22 cellular contexts compared by ENCODE assay signal in genomic region chr11:39220501-39221230, GRCh38.
"Had no signal": no experiment of that assay in that cellular context is flagged by ENCODE, and none has a peak within 500 bp of the region (broad histone marks: within the 10 kb centered on the region; RNA-seq: fewer than 3 reads in every experiment).

No MANE protein-coding gene starts in this region.

- H3K27me3 ChIP-seq: colonic mucosa, esophagus muscularis mucosa, foreskin keratinocyte, gastroesophageal sphincter, heart left ventricle, hepatocyte, left lung had no signal

- H3K36me3 ChIP-seq: colonic mucosa, esophagus muscularis mucosa, gastroesophageal sphincter, heart left ventricle, left lung, lower lobe of right lung had no signal

- FAIRE-seq: endothelial cell of umbilical vein, frontal cortex, kidney had no signal

- H3K4me3 ChIP-seq: colonic mucosa, esophagus muscularis mucosa, gastroesophageal sphincter, heart left ventricle, hepatocyte, left lung, lower lobe of right lung, mucosa of descending colon had no signal

- H3K27ac ChIP-seq: colonic mucosa, esophagus muscularis mucosa, foreskin keratinocyte, gastroesophageal sphincter, heart left ventricle, hepatocyte, left lung, lower lobe of right lung had no signal

- H3K4me1 ChIP-seq: colonic mucosa, esophagus muscularis mucosa, foreskin keratinocyte, gastroesophageal sphincter, heart left ventricle, left lung, lower lobe of right lung had no signal

- DNase-seq: colonic mucosa; cortex of kidney; effector memory CD4-positive, alpha-beta T cell; foreskin keratinocyte; heart left ventricle; hypothalamus; immature natural killer cell; islet precursor cell; kidney; kidney glomerular epithelial cell; left cardiac atrium; left lung; left ventricle myocardium superior; lower lobe of right lung; mesenchymal stem cell; mucosa of descending colon; naive B cell had no signal

- H3K79me2 ChIP-seq: hepatocyte had no signal

- H2AFZ ChIP-seq: hepatocyte had no signal

- H3K4me2 ChIP-seq: hepatocyte had no signal

- H3K9me3 ChIP-seq: colonic mucosa, esophagus muscularis mucosa, gastroesophageal sphincter, heart left ventricle, left lung, lower lobe of right lung, mucosa of descending colon had no signal

- ATAC-seq: foreskin keratinocyte, gastroesophageal sphincter, heart left ventricle, left cardiac atrium, left lung, left ventricle myocardium superior, lower lobe of right lung, mucosa of descending colon had no signal
